9 cellular contexts compared by ENCODE assay signal in the genomic region with DNA sequence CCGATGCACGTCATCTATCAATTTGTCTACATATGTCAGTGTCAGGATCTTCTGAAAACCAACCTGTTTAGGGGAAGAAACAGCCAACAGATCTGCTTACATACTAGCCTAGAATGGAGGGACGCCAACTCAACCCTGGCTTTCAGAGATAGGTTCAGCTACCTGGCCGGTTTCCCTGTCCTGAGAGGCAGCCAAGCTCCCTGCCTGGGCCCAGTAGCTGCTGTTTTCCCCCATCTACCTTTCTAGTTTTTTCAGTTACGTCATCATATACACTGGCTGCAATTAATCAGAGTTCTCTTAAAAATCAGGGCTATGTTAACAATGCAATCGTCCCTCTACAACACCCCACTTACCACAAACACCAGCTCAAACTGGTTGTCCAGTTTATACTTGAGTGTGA. TPM values are rescaled to one million over a fixed set of nuclear protein-coding genes. Genes with fewer than 3 reads are reported as not detected.
DNase-seq lines count a peak whose midpoint lies in the region; ATAC-seq, FAIRE-seq and TF ChIP-seq lines count a peak whose summit lies in the region.
"Had no signal": no experiment of that assay in that cellular context is flagged by ENCODE, and none has a peak within 500 bp of the region (broad histone marks: within the 10 kb centered on the region; RNA-seq: fewer than 3 reads in every experiment).

No MANE protein-coding gene starts in this region.

- H3K4me1 ChIP-seq in GM12878 (ENCODE audit: control insufficient read depth, insufficient read depth, low read length) (peaks cover 3% of the 10 kb centered on the region; the same call in 1 of the 2 replicates), transverse colon (peaks cover 9 to 21% (median 15%) of the 10 kb centered on the region in 4 donors)

- H3K4me1 Mint-ChIP-seq in activated T-cell treated with anti-CD3 and anti-CD28 coated beads, Interleukin-2, amount 50 U/mL, for 72 hours (ENCODE audit: low read depth): peaks cover 53% of the 10 kb centered on the region

- no peak for TF ChIP-seq RAD21 in GM12878 (IDR thresholded peaks at IDR 0.05; ENCODE audit: insufficient read depth, low read depth, low read length)

- H3K27ac ChIP-seq in GM12878 (ENCODE audit: control insufficient read depth, insufficient read depth) (peak overlapping the region; percentile 85), transverse colon (peak overlapping the region; percentile 88 to 98 (median 92))

- H3K9me3 Mint-ChIP-seq in activated T-cell treated with anti-CD3 and anti-CD28 coated beads, Interleukin-2, amount 50 U/mL, for 72 hours: no peaks in the 10 kb centered on the region

- WGBS in GM12878 (ENCODE audit: insufficient coverage, insufficient replicate concordance, low lambda C conversion rate, missing lambda C conversion rate): 56% methylated on average over 6 of the region's 6 CpGs
- WGBS in lower leg skin, 2 donors: 42 to 44% methylated on average over 6 of the region's 6 CpGs
- WGBS in transverse colon (ENCODE audit: low coverage in 1 of 2), 2 donors: 61 to 90% methylated on average over 3 to 6 of the region's 6 CpGs

- peak overlapping the region; percentile 97 for H3K9ac ChIP-seq in GM12878 (ENCODE audit: control insufficient read depth, insufficient read depth, low read length)

- in situ Hi-C loops in GM12878 (cut with MboI) (no loop called here), transverse colon (cut with MboI; ENCODE audit: low pct_ligation_motif_present in 1 of 4, low pct_unique_long_range_greater_than_20kb in 1 of 4, low sequenced_read_pairs in 3 of 4) (no loop called here)

- H3K36me3 ChIP-seq in GM12878 (ENCODE audit: control insufficient read depth in 2 of 2, insufficient read depth in 2 of 2, low read length in 1 of 2) (peaks cover 25 to 55% of the 10 kb centered on the region in 2 experiments), transverse colon (peaks cover 0 to 41% (median 18%) of the 10 kb centered on the region in 4 donors)

- CTCF ChIA-PET in GM12878 (lab: Yijun Ruan, JAX): interaction anchor here (0.6 to 2.4 kb wide), 2 partner anchors 213 to 283 kb away, joined by 4 to 7 read pairs; no protein-coding TSS in a partner anchor

- no peak overlapping the region for H2AFZ ChIP-seq in GM12878 (ENCODE audit: control insufficient read depth, low read depth, low read length)

- peaks cover 37% of the 10 kb centered on the region for H3K79me2 ChIP-seq in GM12878 (ENCODE audit: control insufficient read depth, insufficient read depth, low read length)

- TSS peak; percentile 67 for BruUV-seq in GM12878 (replicated peaks; lab: Mats Ljungman, UMichigan)

- no peaks in the 10 kb centered on the region for H3K27me3 Mint-ChIP-seq in activated T-cell treated with anti-CD3 and anti-CD28 coated beads, Interleukin-2, amount 50 U/mL, for 72 hours (ENCODE audit: low read depth)

- RAD21 ChIA-PET in GM12878 (lab: Charles Lee; ENCODE audit: unreplicated experiment): no interaction called here

- peak overlapping the region; percentile 92 for H3K4me3 ChIP-seq in GM12878
- peak overlapping the region; percentile 52 for H3K4me3 ChIP-seq in lower leg skin (ENCODE audit: low read depth, poor library complexity, severe bottlenecking)
- H3K4me3 ChIP-seq in transverse colon: peak overlapping the region; percentile 68 to 95 (median 82)

- H3K36me3 Mint-ChIP-seq in activated T-cell treated with anti-CD3 and anti-CD28 coated beads, Interleukin-2, amount 50 U/mL, for 72 hours (ENCODE audit: insufficient read depth in 2 of 2): peaks cover 15 to 36% of the 10 kb centered on the region in 2 donors

- FAIRE-seq in GM12878 (lab: Jason Lieb, UNC): no peak
- FAIRE-seq: G401.6 had no signal

- no peak for TF ChIP-seq CTCF in GM12878 (IDR thresholded peaks at IDR 0.05 in 2 of 3, conservative IDR thresholded peaks at IDR 0.05 in 1 of 3; ENCODE audit: control insufficient read depth in 2 of 3, extremely low read depth in 1 of 3, insufficient read depth in 1 of 3, low read depth in 3 of 3, low read length in 3 of 3)
- no peak for TF ChIP-seq CTCF in lower leg skin (IDR thresholded peaks at IDR 0.05)
- TF ChIP-seq CTCF in transverse colon (IDR thresholded peaks at IDR 0.05): no peak

- peak overlapping the region; percentile 96 to 97 for H3K4me3 Mint-ChIP-seq in activated T-cell treated with anti-CD3 and anti-CD28 coated beads, Interleukin-2, amount 50 U/mL, for 72 hours

- SMC1A ChIA-PET in GM12878 (lab: Charles Lee; ENCODE audit: uncharacterized antibody, unreplicated experiment): interaction anchor here (0.7 kb wide), 1 partner anchor 9 kb away, joined by 3 read pairs; no protein-coding TSS in a partner anchor

- H3K9me3 ChIP-seq in GM12878 (replicated peaks; ENCODE audit: control insufficient read depth, insufficient read depth, low read length) (no peaks in the 10 kb centered on the region), transverse colon (no peaks in the 10 kb centered on the region)

- POLR2A ChIA-PET in GM12878 (lab: Charles Lee): interaction anchor here (0.6 to 2.9 kb wide), 6 partner anchors 12 to 51 kb away, joined by 3 to 10 read pairs (median 3); a partner anchor contains a TSS

- H3K27ac Mint-ChIP-seq in activated T-cell treated with anti-CD3 and anti-CD28 coated beads, Interleukin-2, amount 50 U/mL, for 72 hours: peak overlapping the region; percentile 100

- H3K4me2 ChIP-seq in GM12878 (ENCODE audit: control insufficient read depth, insufficient read depth): peak overlapping the region; percentile 98

- TF ChIP-seq POLR2A in GM12878 (IDR thresholded peaks at IDR 0.05; ENCODE audit: low read depth, low read length): peak; percentile 55
- no peak for TF ChIP-seq POLR2A in lower leg skin (IDR thresholded peaks at IDR 0.05)
- no peak for TF ChIP-seq POLR2A in transverse colon (IDR thresholded peaks at IDR 0.05)

- no peak for ATAC-seq in activated T-cell treated with anti-CD3 and anti-CD28 coated beads, Interleukin-2, amount 50 U/mL, for 72 hours (replicated peaks in 1 of 2)
- no peak for ATAC-seq in GM12878
- ATAC-seq in left colon: no peak
- no peak for ATAC-seq in HG03097 (IDR thresholded peaks at IDR 0.05; ENCODE audit: low FRiP score, unreplicated experiment)

- intact Hi-C loops in GM12878 (cut with micrococcal nuclease; ENCODE audit: unreplicated experiment) (loop anchor here (2.0 to 5.0 kb wide), 2 partner anchors 37 to 55 kb away; a partner anchor contains a TSS), lower leg skin (cut with DNase I; ENCODE audit: low total_unique reads) (no loop called here), transverse colon (cut with DNase I; ENCODE audit: low total_unique reads) (no loop called here), left colon (cut with DNase I, micrococcal nuclease) (no loop called here)

- no peaks in the 10 kb centered on the region; the same call in 1 of the 2 replicates for H4K20me1 ChIP-seq in GM12878 (ENCODE audit: control insufficient read depth, insufficient read depth)

- no peak for TF ChIP-seq EP300 in GM12878 (IDR thresholded peaks at IDR 0.05; ENCODE audit: borderline replicate concordance in 1 of 2, control insufficient read depth in 1 of 2, low read depth in 2 of 2, low read length in 2 of 2)
- TF ChIP-seq EP300 in transverse colon (IDR thresholded peaks at IDR 0.05; ENCODE audit: low read depth): no peak

- no peaks in the 10 kb centered on the region for H3K27me3 ChIP-seq in GM12878 (replicated peaks in 1 of 2; ENCODE audit: control insufficient read depth in 2 of 2, insufficient read depth in 2 of 2, low read length in 1 of 2)
- no peaks in the 10 kb centered on the region for H3K27me3 ChIP-seq in transverse colon

- no peak for DNase-seq in activated T-cell treated with anti-CD3 and anti-CD28 coated beads, Interleukin-2, amount 50 U/mL, for 72 hours
- no peak for DNase-seq in activated T-cell treated with anti-CD3 and anti-CD28 coated beads, Interleukin-2, amount 50 U/mL, for 48 hours
- DNase-seq in GM12878 (ENCODE audit: low read depth, low spot score) (no peak), lower leg skin (ENCODE audit: low spot score in 2 of 2) (peak in 1 of 2 donors; percentile 84), transverse colon (no peak), left colon (no peak)
- DNase-seq in effector CD4-positive, alpha-beta T cell: no peak

RNA-seq across cellular contexts. Expression of a gene that starts 1.0 kb away (rescaled TPM):
- 100 to 1,000 TPM; 118 to 136 TPM for total RNA-seq in activated T-cell treated with anti-CD3 and anti-CD28 coated beads, Interleukin-2, amount 50 U/mL, for 72 hours
- 157 and 172 TPM in 2 replicates for total RNA-seq in GM12878 (2013; cell fraction: nucleolus; rRNA removed)
- total RNA-seq in GM12878 (2014; rRNA removed) (88.1 and 90.3 TPM in 2 replicates), GM12878 (2014; rRNA removed; fragmentation: Illumina TruSeq; extraction: Trizol) (71.8 and 75.4 TPM in 2 replicates), GM12878 (2021) (105 and 114 TPM in 2 replicates), lower leg skin (10 to 100 TPM; 56.8 to 84.7 (median 72.3) TPM), transverse colon (10 to 100 TPM; 18.9 to 66.5 (median 63.5) TPM), left colon (10 to 100 TPM; 75.5 to 82.6 TPM)
- polyA plus RNA-seq in GM12878 (2011; ENCODE audit: low read depth): 85.7 TPM
- polyA plus RNA-seq in GM12878 (2011; rRNA removed) (51.5 and 89.7 TPM in 2 replicates), GM12878 (2014; fragmentation: Illumina TruSeq; extraction: Trizol) (104 and 119 TPM in 2 replicates), GM12878 (2014; fragmentation: Nextera tagmentation; extraction: Ambion mirVana) (10 to 100 TPM; 29.6 to 50.4 TPM), GM12878 (2014; rRNA removed) (92.2 and 96.0 TPM in 2 replicates), GM12878 (2016; fragmentation: Nextera tagmentation; extraction: Ambion mirVana) (100 to 1,000 TPM; 119 to 131 TPM)
- polyA plus RNA-seq in GM12878 (2011; cell fraction: cytosol; rRNA removed): 97.7 and 110 TPM in 2 replicates
- polyA plus RNA-seq in GM12878 (2011; cell fraction: nucleus; rRNA removed): 172 and 180 TPM in 2 replicates
- polyA plus RNA-seq in GM12878 (2012): 102 and 104 TPM in 2 replicates
- polyA minus RNA-seq in GM12878 (2011; rRNA and poly(A)+ RNA removed): 104 and 115 TPM in 2 replicates
- 31.8 and 40.0 TPM in 2 replicates for polyA minus RNA-seq in GM12878 (2011; cell fraction: cytosol; rRNA and poly(A)+ RNA removed)
- polyA minus RNA-seq in GM12878 (2011; cell fraction: nucleus; rRNA and poly(A)+ RNA removed): 71.4 and 97.0 TPM in 2 replicates

RNA-seq across cellular contexts. Expression of a gene that starts 1.3 kb away (rescaled TPM):
- total RNA-seq in activated T-cell treated with anti-CD3 and anti-CD28 coated beads, Interleukin-2, amount 50 U/mL, for 72 hours: 10 to 100 TPM; 35.0 to 51.9 TPM
- 32.1 and 36.7 TPM in 2 replicates for total RNA-seq in GM12878 (2013; cell fraction: nucleolus; rRNA removed)
- total RNA-seq in GM12878 (2014; rRNA removed) (36.5 and 37.5 TPM in 2 replicates), GM12878 (2014; rRNA removed; fragmentation: Illumina TruSeq; extraction: Trizol) (29.0 and 31.4 TPM in 2 replicates), GM12878 (2021) (38.2 and 38.3 TPM in 2 replicates), lower leg skin (10 to 100 TPM in 3 of 4 donors, 1 to 10 TPM in 1; 7.0 to 17.5 (median 14.0) TPM), transverse colon (10 to 100 TPM; 17.2 to 51.5 (median 24.7) TPM), left colon (10 to 100 TPM; 25.5 to 35.7 TPM)
- 13.6 TPM for polyA plus RNA-seq in GM12878 (2011; ENCODE audit: low read depth)
- polyA plus RNA-seq in GM12878 (2011; rRNA removed) (27.3 and 37.7 TPM in 2 replicates), GM12878 (2014; fragmentation: Illumina TruSeq; extraction: Trizol) (34.8 and 43.6 TPM in 2 replicates), GM12878 (2014; fragmentation: Nextera tagmentation; extraction: Ambion mirVana) (10 to 100 TPM in 1 of 2 experiments, 1 to 10 TPM in 1; 9.9 to 10.5 TPM), GM12878 (2014; rRNA removed) (49.2 and 51.0 TPM in 2 replicates), GM12878 (2016; fragmentation: Nextera tagmentation; extraction: Ambion mirVana) (10 to 100 TPM; 65.7 to 67.7 TPM)
- 56.4 and 70.4 TPM in 2 replicates for polyA plus RNA-seq in GM12878 (2011; cell fraction: cytosol; rRNA removed)
- 56.9 and 73.0 TPM in 2 replicates for polyA plus RNA-seq in GM12878 (2011; cell fraction: nucleus; rRNA removed)
- 25.7 and 26.7 TPM in 2 replicates for polyA plus RNA-seq in GM12878 (2012)
- 24.9 and 36.6 TPM in 2 replicates for polyA minus RNA-seq in GM12878 (2011; rRNA and poly(A)+ RNA removed)
- 6.5 and 8.1 TPM in 2 replicates for polyA minus RNA-seq in GM12878 (2011; cell fraction: cytosol; rRNA and poly(A)+ RNA removed)
- 10.3 and 26.0 TPM in 2 replicates for polyA minus RNA-seq in GM12878 (2011; cell fraction: nucleus; rRNA and poly(A)+ RNA removed)

RNA-seq across cellular contexts. Expression of a gene that starts 15.2 kb away (rescaled TPM):
- 10 to 100 TPM; 14.0 to 15.2 TPM for total RNA-seq in activated T-cell treated with anti-CD3 and anti-CD28 coated beads, Interleukin-2, amount 50 U/mL, for 72 hours
- 8.8 and 10.7 TPM in 2 replicates for total RNA-seq in GM12878 (2013; cell fraction: nucleolus; rRNA removed)
- total RNA-seq in GM12878 (2014; rRNA removed): 3.1 and 4.7 TPM in 2 replicates
- total RNA-seq in GM12878 (2014; rRNA removed; fragmentation: Illumina TruSeq; extraction: Trizol): 5.0 and 5.3 TPM in 2 replicates
- total RNA-seq in GM12878 (2021): 7.4 and 8.0 TPM in 2 replicates
- 2.8 TPM for polyA plus RNA-seq in GM12878 (2011; ENCODE audit: low read depth)
- polyA plus RNA-seq in GM12878 (2011; rRNA removed): 2.8 and 4.6 TPM in 2 replicates
- polyA plus RNA-seq in GM12878 (2011; cell fraction: cytosol; rRNA removed): 7.4 and 7.5 TPM in 2 replicates
- polyA plus RNA-seq in GM12878 (2011; cell fraction: nucleus; rRNA removed): 4.7 and 5.6 TPM in 2 replicates
- 4.6 and 5.7 TPM in 2 replicates for polyA plus RNA-seq in GM12878 (2012)
- polyA plus RNA-seq in GM12878 (2014; fragmentation: Illumina TruSeq; extraction: Trizol): 7.6 and 9.9 TPM in 2 replicates
- under 1 TPM; 0.76 to 0.88 TPM for polyA plus RNA-seq in GM12878 (2014; fragmentation: Nextera tagmentation; extraction: Ambion mirVana)
- 6.8 and 7.1 TPM in 2 replicates for polyA plus RNA-seq in GM12878 (2014; rRNA removed)
- 1 to 10 TPM; 3.5 to 4.6 TPM for polyA plus RNA-seq in GM12878 (2016; fragmentation: Nextera tagmentation; extraction: Ambion mirVana)
- 4.5 and 8.2 TPM in 2 replicates for polyA minus RNA-seq in GM12878 (2011; rRNA and poly(A)+ RNA removed)
- polyA minus RNA-seq in GM12878 (2011; cell fraction: cytosol; rRNA and poly(A)+ RNA removed): 2.9 and 4.9 TPM in 2 replicates
- polyA minus RNA-seq in GM12878 (2011; cell fraction: nucleus; rRNA and poly(A)+ RNA removed): 4.6 and 8.3 TPM in 2 replicates
- 10 to 100 TPM; 13.2 to 16.8 (median 15.3) TPM for total RNA-seq in lower leg skin
- total RNA-seq in transverse colon: 10 to 100 TPM in 3 of 4 donors, 1 to 10 TPM in 1; 5.8 to 38.9 (median 20.3) TPM
- 10 to 100 TPM; 17.0 to 22.7 TPM for total RNA-seq in left colon

RNA-seq across cellular contexts. Expression of a gene that starts 36.2 kb away (rescaled TPM):
- 10 to 100 TPM; 33.9 to 37.7 TPM for total RNA-seq in activated T-cell treated with anti-CD3 and anti-CD28 coated beads, Interleukin-2, amount 50 U/mL, for 72 hours
- 17.0 and 22.1 TPM in 2 replicates for total RNA-seq in GM12878 (2013; cell fraction: nucleolus; rRNA removed)
- total RNA-seq in GM12878 (2014; rRNA removed) (58.8 and 61.9 TPM in 2 replicates), GM12878 (2014; rRNA removed; fragmentation: Illumina TruSeq; extraction: Trizol) (36.7 and 39.7 TPM in 2 replicates), GM12878 (2021) (56.1 and 56.8 TPM in 2 replicates), lower leg skin (10 to 100 TPM; 15.1 to 23.4 (median 16.7) TPM), transverse colon (10 to 100 TPM in 3 of 4 donors, under 1 TPM in 1; 0.40 to 13.7 (median 11.3) TPM), left colon (10 to 100 TPM; 10.9 to 21.9 TPM)
- 31.6 TPM for polyA plus RNA-seq in GM12878 (2011; ENCODE audit: low read depth)
- polyA plus RNA-seq in GM12878 (2011; rRNA removed) (62.4 and 97.0 TPM in 2 replicates), GM12878 (2014; fragmentation: Illumina TruSeq; extraction: Trizol) (57.4 and 77.4 TPM in 2 replicates), GM12878 (2014; fragmentation: Nextera tagmentation; extraction: Ambion mirVana) (10 to 100 TPM; 23.5 to 33.2 TPM), GM12878 (2014; rRNA removed) (70.3 and 76.1 TPM in 2 replicates), GM12878 (2016; fragmentation: Nextera tagmentation; extraction: Ambion mirVana) (100 to 1,000 TPM in 1 of 2 experiments, 10 to 100 TPM in 1; 99.2 to 101 TPM)
- 176 and 181 TPM in 2 replicates for polyA plus RNA-seq in GM12878 (2011; cell fraction: cytosol; rRNA removed)
- 66.0 and 75.8 TPM in 2 replicates for polyA plus RNA-seq in GM12878 (2011; cell fraction: nucleus; rRNA removed)
- polyA plus RNA-seq in GM12878 (2012): 37.8 and 48.7 TPM in 2 replicates
- polyA minus RNA-seq in GM12878 (2011; rRNA and poly(A)+ RNA removed): 44.5 and 60.8 TPM in 2 replicates
- polyA minus RNA-seq in GM12878 (2011; cell fraction: cytosol; rRNA and poly(A)+ RNA removed): 25.7 and 27.6 TPM in 2 replicates
- 12.6 and 24.6 TPM in 2 replicates for polyA minus RNA-seq in GM12878 (2011; cell fraction: nucleus; rRNA and poly(A)+ RNA removed)

RNA-seq across cellular contexts. Expression of a gene that starts 56.1 kb away (rescaled TPM):
- total RNA-seq in activated T-cell treated with anti-CD3 and anti-CD28 coated beads, Interleukin-2, amount 50 U/mL, for 72 hours: 10 to 100 TPM; 11.1 to 13.2 TPM
- 15.7 and 19.1 TPM in 2 replicates for total RNA-seq in GM12878 (2013; cell fraction: nucleolus; rRNA removed)
- total RNA-seq in GM12878 (2014; rRNA removed): 13.8 and 14.5 TPM in 2 replicates
- 16.5 and 16.6 TPM in 2 replicates for total RNA-seq in GM12878 (2014; rRNA removed; fragmentation: Illumina TruSeq; extraction: Trizol)
- total RNA-seq in GM12878 (2021): 12.0 and 15.0 TPM in 2 replicates
- polyA plus RNA-seq in GM12878 (2011; ENCODE audit: low read depth): 4.8 TPM
- polyA plus RNA-seq in GM12878 (2011; rRNA removed): 16.6 and 18.1 TPM in 2 replicates
- polyA plus RNA-seq in GM12878 (2011; cell fraction: cytosol; rRNA removed): 9.1 and 10.0 TPM in 2 replicates
- polyA plus RNA-seq in GM12878 (2011; cell fraction: nucleus; rRNA removed): 7.4 and 7.9 TPM in 2 replicates
- polyA plus RNA-seq in GM12878 (2012): 6.3 and 7.4 TPM in 2 replicates
- polyA plus RNA-seq in GM12878 (2014; fragmentation: Illumina TruSeq; extraction: Trizol): 13.8 and 15.0 TPM in 2 replicates
- 10 to 100 TPM; 21.3 to 24.7 TPM for polyA plus RNA-seq in GM12878 (2014; fragmentation: Nextera tagmentation; extraction: Ambion mirVana)
- polyA plus RNA-seq in GM12878 (2014; rRNA removed): 12.1 and 12.8 TPM in 2 replicates
- polyA plus RNA-seq in GM12878 (2016; fragmentation: Nextera tagmentation; extraction: Ambion mirVana): 10 to 100 TPM; 29.0 to 29.7 TPM
- 8.3 and 9.3 TPM in 2 replicates for polyA minus RNA-seq in GM12878 (2011; rRNA and poly(A)+ RNA removed)
- polyA minus RNA-seq in GM12878 (2011; cell fraction: cytosol; rRNA and poly(A)+ RNA removed): 2.3 and 2.4 TPM in 2 replicates
- polyA minus RNA-seq in GM12878 (2011; cell fraction: nucleus; rRNA and poly(A)+ RNA removed): 6.8 and 9.9 TPM in 2 replicates
- 10 to 100 TPM in 2 of 4 donors, 1 to 10 TPM in 2; 7.3 to 18.9 (median 9.0) TPM for total RNA-seq in lower leg skin
- 10 to 100 TPM; 13.7 to 54.5 (median 47.3) TPM for total RNA-seq in transverse colon
- 10 to 100 TPM; 47.4 to 61.7 TPM for total RNA-seq in left colon
